Comparison of ENCODE assay signal across 12 cellular contexts in the genomic region with DNA sequence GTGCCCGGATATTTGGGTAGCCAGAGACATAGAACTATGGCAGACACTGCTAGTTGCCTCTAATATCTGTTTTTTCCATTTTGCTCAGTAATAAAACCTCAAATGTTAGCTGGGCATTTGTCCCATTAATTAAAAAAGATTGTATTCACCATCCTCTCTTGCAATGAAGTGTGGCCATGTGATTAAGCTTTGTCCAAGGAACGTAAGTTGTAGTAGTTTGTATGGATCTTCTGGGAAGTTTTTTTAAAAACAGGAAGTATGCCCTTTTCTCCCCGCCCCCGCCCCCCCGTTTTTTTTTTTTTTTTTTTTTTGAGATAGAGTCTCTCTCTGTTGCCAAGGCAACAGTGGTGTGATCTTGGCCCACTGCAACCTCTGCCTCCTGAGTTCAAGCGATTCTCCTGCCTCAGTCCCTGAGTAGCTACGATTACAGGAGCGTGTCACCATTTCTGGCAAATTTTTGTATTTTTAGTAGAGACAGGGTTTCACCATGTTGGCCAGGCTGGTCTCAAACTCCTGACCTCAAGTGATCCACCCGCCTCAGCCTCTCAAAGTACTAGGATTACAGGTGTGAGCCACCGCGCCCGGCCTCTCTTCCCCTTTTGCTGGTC. TPM values are rescaled to one million over a fixed set of nuclear protein-coding genes. Genes with fewer than 3 reads are reported as not detected.
DNase-seq lines count a peak whose midpoint lies in the region; ATAC-seq, FAIRE-seq and TF ChIP-seq lines count a peak whose summit lies in the region.
"Had no signal": no experiment of that assay in that cellular context is flagged by ENCODE, and none has a peak within 500 bp of the region (broad histone marks: within the 10 kb centered on the region; RNA-seq: fewer than 3 reads in every experiment).

No MANE protein-coding gene starts in this region.

- ATAC-seq in right cardiac atrium (no peak), Right ventricle myocardium superior (ENCODE audit: poor library complexity) (no peak), Panc1 (no peak), memory B cell (ENCODE audit: low read depth) (no peak), HG02759 (IDR thresholded peaks at IDR 0.05; ENCODE audit: unreplicated experiment) (no peak), HG02623 (IDR thresholded peaks at IDR 0.05; ENCODE audit: unreplicated experiment) (no peak)
- ATAC-seq: stimulated activated effector memory CD8-positive, alpha-beta T cell treated with anti-CD3 and anti-CD28 coated beads, Interleukin-12 subunit alpha, Interleukin-12 subunit beta, amount 100 ng/mL, for 72 hours had no signal

- DNase-seq in right cardiac atrium (peak in 1 of 3 donors; percentile 18), Right ventricle myocardium superior (no peak), Panc1 (ENCODE audit: low read depth, low spot score) (no peak), memory B cell (ENCODE audit: low spot score in 2 of 2) (peak; percentile 6 to 12), type B pancreatic cell (ENCODE audit: extremely low spot score, unreplicated experiment) (no peak), frontal cortex (ENCODE audit: low spot score in 2 of 2) (no peak)
- DNase-seq: activated CD4-positive, alpha-beta memory T cell treated with anti-CD3 and anti-CD28 coated beads for 36 hours; NCI-H2107 had no signal

- intact Hi-C loops in right cardiac atrium (cut with DNase I) = loop anchor here in 2 of 4 donors (5.0 kb wide), 2 partner anchors 79 to 84 kb away; a partner anchor contains a TSS
- intact Hi-C loops in Right ventricle myocardium superior (cut with DNase I) = loop anchor here (5.0 kb wide), 1 partner anchor 79 kb away; a partner anchor contains a TSS
- intact Hi-C loops in Panc1 (cut with micrococcal nuclease; ENCODE audit: unreplicated experiment) = no loop called here

- H3K27ac ChIP-seq in right cardiac atrium (ENCODE audit: low read length) (peak overlapping the region; percentile 30), Panc1 (ENCODE audit: low read length) (peak overlapping the region; percentile 94)

- no peaks in the 10 kb centered on the region; the same call in 1 of the 2 replicates for H3K36me3 ChIP-seq in Panc1 (ENCODE audit: control insufficient read depth, insufficient read depth, low read length)

- H3K4me1 ChIP-seq in right cardiac atrium (ENCODE audit: control insufficient read depth, insufficient read depth, low read length) = peaks cover 2% of the 10 kb centered on the region
- peaks cover 36% of the 10 kb centered on the region for H3K4me1 ChIP-seq in Panc1 (ENCODE audit: control insufficient read depth, insufficient read depth, low read length)

- H3K27me3 Mint-ChIP-seq in memory B cell = no peaks in the 10 kb centered on the region
- no peaks in the 10 kb centered on the region for H3K27me3 Mint-ChIP-seq in type B pancreatic cell
- H3K27me3 Mint-ChIP-seq: activated CD4-positive, alpha-beta memory T cell treated with anti-CD3 and anti-CD28 coated beads for 36 hours; central memory CD8-positive, alpha-beta T cell had no signal

- H3K27me3 ChIP-seq in right cardiac atrium (ENCODE audit: control insufficient read depth, insufficient read depth) (no peaks in the 10 kb centered on the region), Panc1 (ENCODE audit: control insufficient read depth, insufficient read depth, low read length) (no peaks in the 10 kb centered on the region)

- in situ Hi-C loops in Panc1 (cut with HindIII; ENCODE audit: low pct_unique_long_range_greater_than_20kb, low sequenced_read_pairs) = no loop called here

- no TSS peak for BruUV-seq in Panc1 (replicated peaks; lab: Mats Ljungman, UMichigan)

- no peaks in the 10 kb centered on the region for H3K9me3 Mint-ChIP-seq in memory B cell
- no peaks in the 10 kb centered on the region for H3K9me3 Mint-ChIP-seq in type B pancreatic cell
- H3K9me3 Mint-ChIP-seq: activated CD4-positive, alpha-beta memory T cell treated with anti-CD3 and anti-CD28 coated beads for 36 hours; central memory CD8-positive, alpha-beta T cell; stimulated activated effector memory CD8-positive, alpha-beta T cell treated with anti-CD3 and anti-CD28 coated beads, Interleukin-12 subunit alpha, Interleukin-12 subunit beta, amount 100 ng/mL, for 72 hours had no signal

- H3K27ac Mint-ChIP-seq in memory B cell (peak overlapping the region; percentile 78), type B pancreatic cell (no peak overlapping the region)
- H3K27ac Mint-ChIP-seq: activated CD4-positive, alpha-beta memory T cell treated with anti-CD3 and anti-CD28 coated beads for 36 hours; stimulated activated effector memory CD8-positive, alpha-beta T cell treated with anti-CD3 and anti-CD28 coated beads, Interleukin-12 subunit alpha, Interleukin-12 subunit beta, amount 100 ng/mL, for 72 hours had no signal

- FAIRE-seq in frontal cortex (lab: Jason Lieb, UNC) = no peak

- no peaks in the 10 kb centered on the region for H3K36me3 Mint-ChIP-seq in memory B cell
- H3K36me3 Mint-ChIP-seq in type B pancreatic cell = peaks cover 6% of the 10 kb centered on the region
- H3K36me3 Mint-ChIP-seq: activated CD4-positive, alpha-beta memory T cell treated with anti-CD3 and anti-CD28 coated beads for 36 hours; stimulated activated effector memory CD8-positive, alpha-beta T cell treated with anti-CD3 and anti-CD28 coated beads, Interleukin-12 subunit alpha, Interleukin-12 subunit beta, amount 100 ng/mL, for 72 hours had no signal

- H3K9me3 ChIP-seq in right cardiac atrium (ENCODE audit: control insufficient read depth, low read length) = no peaks in the 10 kb centered on the region
- H3K9me3 ChIP-seq in Panc1 (ENCODE audit: control insufficient read depth, insufficient read depth, low read depth, low read length) = no peaks in the 10 kb centered on the region

- H3K4me3 ChIP-seq in right cardiac atrium (ENCODE audit: low read length) (no peak overlapping the region), Panc1 (ENCODE audit: low read depth in 2 of 2, low read length in 2 of 2) (no peak overlapping the region)

- H3K4me1 Mint-ChIP-seq in memory B cell = peaks cover 28% of the 10 kb centered on the region
- H3K4me1 Mint-ChIP-seq in type B pancreatic cell (ENCODE audit: unreplicated experiment) = peaks cover 27% of the 10 kb centered on the region

- WGBS in right cardiac atrium = 63% methylated on average over 12 of the region's 12 CpGs

- no peak overlapping the region for H3K4me3 Mint-ChIP-seq in memory B cell
- peak overlapping the region; percentile 42 for H3K4me3 Mint-ChIP-seq in type B pancreatic cell
- H3K4me3 Mint-ChIP-seq: activated CD4-positive, alpha-beta memory T cell treated with anti-CD3 and anti-CD28 coated beads for 36 hours had no signal

- POLR2A ChIA-PET in Panc1 (lab: Charles Lee) = interaction anchor here (0.7 kb wide), 1 partner anchor 809 kb away, joined by 8 read pairs; no protein-coding TSS in a partner anchor

- TF ChIP-seq CTCF in Panc1 (IDR thresholded peaks at IDR 0.05) = no peak
- TF ChIP-seq CTCF in type B pancreatic cell (conservative IDR thresholded peaks at IDR 0.05) = no peak

- CTCF ChIA-PET in Panc1 (lab: Charles Lee) = interaction anchor here (0.6 kb wide), 1 partner anchor 62 kb away, joined by 4 read pairs; no protein-coding TSS in a partner anchor

RNA-seq across cellular contexts. Expression of a gene that starts 1.7 kb away (rescaled TPM):
- total RNA-seq in right cardiac atrium (10 to 100 TPM; 17.3 to 24.1 (median 18.7) TPM), Right ventricle myocardium superior (17.2 TPM), Panc1 (2021; ENCODE audit: unreplicated experiment) (65.5 TPM), type B pancreatic cell (ENCODE audit: low replicate concordance) (33.9 and 46.4 TPM in 2 replicates), frontal cortex (37.5 TPM)
- 5.7 TPM for polyA plus RNA-seq in right cardiac atrium
- polyA plus RNA-seq in Panc1 (2012; ENCODE audit: insufficient read length) = 25.1 TPM

Comparison
In these comparisons a context has a peak if more than half of its experiments do, and no peak if none do; other contexts are left out.
1. DNase-seq: peak in memory B cell (2 of 2); none in Right ventricle myocardium superior (single experiment), Panc1 (single experiment), type B pancreatic cell (single experiment) and frontal cortex (0 of 2).